Comparison of ENCODE assay signal across 8 cellular contexts in genomic region chr10:48063925-48064625, GRCh38.
DNase-seq lines count a peak whose midpoint lies in the region; ATAC-seq and TF ChIP-seq lines count a peak whose summit lies in the region.
"Not testable (repeated sequence)": the region's sequence is repeated elsewhere in the genome, so short reads cannot be mapped to it uniquely, and the experiment has no call there.

No MANE protein-coding gene starts in this region.

- H3K27me3 Mint-ChIP-seq in CD4-positive, alpha-beta T cell; natural killer cell (ENCODE audit: low read depth in 2 of 2): not testable (repeated sequence)

- H3K27ac Mint-ChIP-seq in CD4-positive, alpha-beta T cell; natural killer cell: not testable (repeated sequence)

- H3K9me3 Mint-ChIP-seq in CD4-positive, alpha-beta T cell; natural killer cell: not testable (repeated sequence)

- CTCF ChIA-PET in CD4-positive, alpha-beta T cell (lab: Charles Lee) = not testable (repeated sequence)

- H3K4me3 ChIP-seq in gastroesophageal sphincter = not testable (repeated sequence)

- not testable (repeated sequence) for H3K4me1 ChIP-seq in gastroesophageal sphincter

- not testable (repeated sequence) for TF ChIP-seq POLR2A in gastroesophageal sphincter (IDR thresholded peaks at IDR 0.05)

- not testable (repeated sequence) for H3K4me1 Mint-ChIP-seq in CD4-positive, alpha-beta T cell (ENCODE audit: low read depth); natural killer cell

- peak; percentile 98 for ATAC-seq in CD4-positive, alpha-beta T cell (ENCODE audit: poor library complexity)
- peak; percentile 93 for ATAC-seq in GM19035 (IDR thresholded peaks at IDR 0.05; ENCODE audit: unreplicated experiment)
- peak; percentile 87 for ATAC-seq in GM21529 (IDR thresholded peaks at IDR 0.05; ENCODE audit: unreplicated experiment)
- peak; percentile 93 for ATAC-seq in HG02884 (IDR thresholded peaks at IDR 0.05; ENCODE audit: unreplicated experiment)
- peak; percentile 95 for ATAC-seq in HG03354 (IDR thresholded peaks at IDR 0.05; ENCODE audit: poor library complexity, severe bottlenecking, unreplicated experiment)
- ATAC-seq in activated CD4-positive, CD25-positive, alpha-beta regulatory T cell treated with anti-CD3 and anti-CD28 coated beads, Interleukin-2, amount 50 U/mL, for 24 hours = peak; percentile 44 to 55
- ATAC-seq in gastroesophageal sphincter = peak; percentile 88
- ATAC-seq in natural killer cell = peak in 2 of 3 donors; percentile 50 to 63

- intact Hi-C loops in CD4-positive, alpha-beta T cell (cut with DNase I, micrococcal nuclease); natural killer cell (cut with micrococcal nuclease): not testable (repeated sequence)

- POLR2A ChIA-PET in CD4-positive, alpha-beta T cell (lab: Charles Lee) = not testable (repeated sequence)

- not testable (repeated sequence) for H3K9me3 ChIP-seq in CD4-positive, alpha-beta T cell (ENCODE audit: control insufficient read depth, low read length); gastroesophageal sphincter

- H3K36me3 ChIP-seq in gastroesophageal sphincter = not testable (repeated sequence)

- not testable (repeated sequence) for H3K4me3 Mint-ChIP-seq in CD4-positive, alpha-beta T cell; natural killer cell

- not testable (repeated sequence) for TF ChIP-seq EP300 in gastroesophageal sphincter (IDR thresholded peaks at IDR 0.05)

- WGBS in gastroesophageal sphincter (ENCODE audit: low coverage in 1 of 2), 2 donors = no CpG with 5 or more reads among the region's 10 CpGs

- H3K36me3 Mint-ChIP-seq in CD4-positive, alpha-beta T cell (ENCODE audit: low read depth); natural killer cell: not testable (repeated sequence)

- not testable (repeated sequence) for H3K27me3 ChIP-seq in CD4-positive, alpha-beta T cell (ENCODE audit: control insufficient read depth, insufficient read depth, low read length); gastroesophageal sphincter

- TF ChIP-seq CTCF in CD4-positive, alpha-beta T cell (IDR thresholded peaks at IDR 0.05); gastroesophageal sphincter (IDR thresholded peaks at IDR 0.05); natural killer cell (IDR thresholded peaks at IDR 0.05): not testable (repeated sequence)

- not testable (repeated sequence) for H3K27ac ChIP-seq in CD4-positive, alpha-beta T cell (ENCODE audit: low read depth, low read length); gastroesophageal sphincter

- DNase-seq in CD4-positive, alpha-beta T cell; natural killer cell: not testable (repeated sequence)
